Comparison of ENCODE assay signal across 20 cellular contexts in genomic region chr5:15304914-15305834, GRCh38.
A peak's percentile ranks its signal among the peaks of the same experiment; 100 is the strongest.
DNase-seq lines count a peak whose midpoint lies in the region; ATAC-seq, FAIRE-seq and TF ChIP-seq lines count a peak whose summit lies in the region.
"Had no signal": no experiment of that assay in that cellular context is flagged by ENCODE, and none has a peak within 500 bp of the region (broad histone marks: within the 10 kb centered on the region; RNA-seq: fewer than 3 reads in every experiment).

No MANE protein-coding gene starts in this region.

- H3K4me3 Mint-ChIP-seq in T-helper 2 cell treated with Interferon-gamma antibody and Interleukin-4, amounts not matched to agents 5 μg/mL and 100 μg/mL, for 36 hours, result no peak overlapping the region
- H3K4me3 Mint-ChIP-seq: CD4-positive, CD25-positive, alpha-beta regulatory T cell; IgD-negative memory B cell had no signal

- CTCF ChIA-PET in HepG2 (lab: Yijun Ruan, JAX; ENCODE audit: low intra/inter-chr PET ratio, low total read pairs), result no interaction called here

- H2AK5ac ChIP-seq in trophoblast cell (ENCODE audit: low read length), result no peak overlapping the region

- no peaks in the 10 kb centered on the region for H3K36me3 ChIP-seq in HepG2 (replicated peaks in 1 of 2; ENCODE audit: control insufficient read depth in 1 of 2, insufficient read depth in 2 of 2, low read length in 2 of 2)
- no peaks in the 10 kb centered on the region for H3K36me3 ChIP-seq in trophoblast cell (ENCODE audit: control insufficient read depth in 1 of 2, insufficient read depth in 2 of 2, low read length in 2 of 2)
- H3K36me3 ChIP-seq in H7 (replicated peaks; ENCODE audit: control insufficient read depth, insufficient read depth, low read length), result no peaks in the 10 kb centered on the region
- H3K36me3 ChIP-seq: BE2C had no signal

- no peaks in the 10 kb centered on the region for H3K36me3 Mint-ChIP-seq in T-helper 2 cell treated with Interferon-gamma antibody and Interleukin-4, amounts not matched to agents 5 μg/mL and 100 μg/mL, for 36 hours (ENCODE audit: low read depth)
- H3K36me3 Mint-ChIP-seq: CD4-positive, CD25-positive, alpha-beta regulatory T cell; IgD-negative memory B cell had no signal

- in situ Hi-C loops in HepG2 (cut with HindIII; ENCODE audit: extremely low pct_ligation_motif_present, low pct_unique_long_range_greater_than_20kb), result no loop called here

- intact Hi-C loops in HepG2 (cut with micrococcal nuclease; ENCODE audit: unreplicated experiment), result no loop called here

- H3K4me1 ChIP-seq in HepG2 (ENCODE audit: insufficient read depth, low read length) (no peaks in the 10 kb centered on the region), trophoblast cell (ENCODE audit: control insufficient read depth in 1 of 2, insufficient read depth in 2 of 2, low read length in 2 of 2) (no peaks in the 10 kb centered on the region)
- H3K4me1 ChIP-seq: BE2C had no signal

- H2BK5ac ChIP-seq in trophoblast cell (ENCODE audit: low read depth, low read length, poor library complexity), result no peak overlapping the region

- no peaks in the 10 kb centered on the region for H3K4me1 Mint-ChIP-seq in T-helper 2 cell treated with Interferon-gamma antibody and Interleukin-4, amounts not matched to agents 5 μg/mL and 100 μg/mL, for 36 hours (ENCODE audit: low read depth)
- H3K4me1 Mint-ChIP-seq: CD4-positive, CD25-positive, alpha-beta regulatory T cell; IgD-negative memory B cell had no signal

- FAIRE-seq in A204.1 (lab: Jason Lieb, UNC) (peak; percentile 23), RCC 7860 (lab: Jason Lieb, UNC) (peak; percentile 35), HepG2 (lab: Jason Lieb, UNC) (no peak)
- FAIRE-seq: D721Med, G401.6, GM12891, GM19239, H1 had no signal

- H3K79me2 ChIP-seq in HepG2 (ENCODE audit: insufficient read depth, low read length), result no peaks in the 10 kb centered on the region
- no peaks in the 10 kb centered on the region for H3K79me2 ChIP-seq in trophoblast cell (ENCODE audit: control insufficient read depth, insufficient read depth, low read length, poor library complexity)

- H3K9me3 ChIP-seq in HepG2 (ENCODE audit: low read length) (0 out of 2 replicates have a peak, but pooled peaks cover 5% of the 10 kb centered on the region), trophoblast cell (ENCODE audit: insufficient read depth, low read depth, low read length) (peaks cover 1% of the 10 kb centered on the region)
- H3K9me3 ChIP-seq: BE2C, Caco-2 had no signal

- BruUV-seq in HepG2 (replicated peaks; lab: Mats Ljungman, UMichigan), result no TSS peak

- no peak overlapping the region for H3K27ac ChIP-seq in HepG2 (ENCODE audit: extremely low read length, insufficient read depth, low read length)
- H3K27ac ChIP-seq in trophoblast cell (ENCODE audit: low read depth, low read length), result no peak overlapping the region
- H3K27ac ChIP-seq: HL-60 had no signal

- no peak overlapping the region for H3K4ac ChIP-seq in trophoblast cell (ENCODE audit: low read depth, low read length)

- no peak overlapping the region for H4K91ac ChIP-seq in trophoblast cell (ENCODE audit: low read depth, low read length)

- no peaks in the 10 kb centered on the region for H4K20me1 ChIP-seq in HepG2 (ENCODE audit: insufficient read depth, low read length)

- ATAC-seq in HepG2, result no peak

- H3K79me1 ChIP-seq in trophoblast cell (ENCODE audit: low read length), result no peaks in the 10 kb centered on the region

- H3K27me3 ChIP-seq in HepG2 (ENCODE audit: control insufficient read depth in 1 of 2, insufficient read depth in 2 of 2, low read length in 2 of 2) (no peaks in the 10 kb centered on the region), trophoblast cell (ENCODE audit: insufficient read depth, low read length) (no peaks in the 10 kb centered on the region), H7 (ENCODE audit: control insufficient read depth, insufficient read depth, low read length) (no peaks in the 10 kb centered on the region)
- H3K27me3 ChIP-seq: BE2C had no signal

- no peak overlapping the region for H3K4me3 ChIP-seq in HepG2 (replicated peaks in 1 of 3; ENCODE audit: insufficient read depth in 1 of 3, low read depth in 2 of 3, low read length in 3 of 3)
- H3K4me3 ChIP-seq in retinal pigment epithelial cell (ENCODE audit: low read length), result no peak overlapping the region
- no peak overlapping the region for H3K4me3 ChIP-seq in trophoblast cell (ENCODE audit: low read depth, low read length)
- no peak overlapping the region for H3K4me3 ChIP-seq in H7 (ENCODE audit: insufficient read depth, low read depth, low read length)

- TF ChIP-seq EP300 in HepG2 (IDR thresholded peaks at IDR 0.05; ENCODE audit: low read depth in 2 of 2, low read length in 2 of 2), result no peak
- no peak for TF ChIP-seq EP300 in HepG2 (CRISPR knock-in tag; IDR thresholded peaks at IDR 0.05; ENCODE audit: borderline replicate concordance)

- H3K23ac ChIP-seq in trophoblast cell (ENCODE audit: low read length), result no peak overlapping the region

- peaks cover 27% of the 10 kb centered on the region for H3K9me3 Mint-ChIP-seq in T-helper 2 cell treated with Interferon-gamma antibody and Interleukin-4, amounts not matched to agents 5 μg/mL and 100 μg/mL, for 36 hours

- H3K14ac ChIP-seq in trophoblast cell (ENCODE audit: low read length), result no peak overlapping the region

- H4K12ac ChIP-seq in trophoblast cell (ENCODE audit: low read depth, low read length), result no peak overlapping the region

- POLR2A ChIA-PET in HepG2 (lab: Yijun Ruan, JAX), result no interaction called here

- no peak overlapping the region for H2BK12ac ChIP-seq in trophoblast cell (ENCODE audit: low read length)

- DNase-seq in RCC 7860 (ENCODE audit: low spot score), result no peak
- DNase-seq in HepG2 (ENCODE audit: low spot score), result no peak
- peak; percentile 34 for DNase-seq in retinal pigment epithelial cell (ENCODE audit: low read depth)
- DNase-seq in trophoblast cell, result no peak
- DNase-seq in T-helper 2 cell treated with Interferon-gamma antibody and Interleukin-4, amounts not matched to agents 5 μg/mL and 100 μg/mL, for 36 hours (ENCODE audit: low spot score), result no peak
- DNase-seq in H7, result no peak
- DNase-seq: 8988T; BE2C; C1 segment of cervical spinal cord; Caco-2; CD4-positive, CD25-positive, alpha-beta regulatory T cell; HCEC 1CT had no signal

- H4K8ac ChIP-seq in trophoblast cell (ENCODE audit: low read depth, low read length), result no peak overlapping the region

- H2AFZ ChIP-seq in HepG2 (ENCODE audit: low read length) (no peak overlapping the region), trophoblast cell (ENCODE audit: insufficient read depth, low read length, poor library complexity) (no peak overlapping the region)

- H3K27me3 Mint-ChIP-seq in T-helper 2 cell treated with Interferon-gamma antibody and Interleukin-4, amounts not matched to agents 5 μg/mL and 100 μg/mL, for 36 hours (ENCODE audit: low read depth), result no peaks in the 10 kb centered on the region
- H3K27me3 Mint-ChIP-seq: CD4-positive, CD25-positive, alpha-beta regulatory T cell; IgD-negative memory B cell had no signal

- H3K27ac Mint-ChIP-seq in T-helper 2 cell treated with Interferon-gamma antibody and Interleukin-4, amounts not matched to agents 5 μg/mL and 100 μg/mL, for 36 hours, result no peak overlapping the region
- H3K27ac Mint-ChIP-seq: IgD-negative memory B cell had no signal

- H3K18ac ChIP-seq in trophoblast cell (ENCODE audit: low read length), result no peak overlapping the region

- TF ChIP-seq CTCF in HepG2 (CRISPR knock-in tag; IDR thresholded peaks at IDR 0.05) (no peak), retinal pigment epithelial cell (conservative IDR thresholded peaks at IDR 0.05; ENCODE audit: low read depth, low read length) (no peak)

- H3K4me2 ChIP-seq in HepG2 (ENCODE audit: low read depth, low read length) (no peak overlapping the region), trophoblast cell (ENCODE audit: low read length) (no peak overlapping the region)

- H3K9ac ChIP-seq in HepG2 (ENCODE audit: insufficient read depth, low read depth, low read length) (no peak overlapping the region), trophoblast cell (ENCODE audit: low read length) (no peak overlapping the region)

- no peak for TF ChIP-seq POLR2A in HepG2 (IDR thresholded peaks at IDR 0.05; ENCODE audit: insufficient read depth in 1 of 2, low read depth in 2 of 2, low read length in 2 of 2)

- no peak overlapping the region for H2BK120ac ChIP-seq in trophoblast cell (ENCODE audit: insufficient read depth, low read length, poor library complexity)

- TF ChIP-seq RAD21 in HepG2 (CRISPR knock-in tag; IDR thresholded peaks at IDR 0.05), result no peak

- WGBS in HepG2 (ENCODE audit: low lambda C conversion rate), result 5% methylated on average over 2 of the region's 2 CpGs
- WGBS in trophoblast cell (ENCODE audit: extremely low coverage, insufficient coverage, insufficient read length), result no CpG with 5 or more reads among the region's 2 CpGs

TF ChIP-seq in HepG2, 621 proteins besides CTCF, POLR2A, EP300 and RAD21 (continues in another document):
- 0 out of 2 replicates have a peak, but pooled peaks have one; percentile 17 for TF ChIP-seq CEBPB (IDR thresholded peaks at IDR 0.05; ENCODE audit: borderline replicate concordance, low read depth, low read length)
- no peak for TF ChIP-seq PBX3 (CRISPR knock-in tag; IDR thresholded peaks at IDR 0.05; ENCODE audit: borderline replicate concordance)
- TF ChIP-seq ZKSCAN1 (IDR thresholded peaks at IDR 0.05; ENCODE audit: low read length), result no peak
- TF ChIP-seq ZSCAN22 (CRISPR knock-in tag; IDR thresholded peaks at IDR 0.05), result no peak
- TF ChIP-seq ETV5 (CRISPR knock-in tag; IDR thresholded peaks at IDR 0.05; ENCODE audit: borderline replicate concordance), result no peak
